1 cellular context compared by ENCODE assay signal in the genomic region with DNA sequence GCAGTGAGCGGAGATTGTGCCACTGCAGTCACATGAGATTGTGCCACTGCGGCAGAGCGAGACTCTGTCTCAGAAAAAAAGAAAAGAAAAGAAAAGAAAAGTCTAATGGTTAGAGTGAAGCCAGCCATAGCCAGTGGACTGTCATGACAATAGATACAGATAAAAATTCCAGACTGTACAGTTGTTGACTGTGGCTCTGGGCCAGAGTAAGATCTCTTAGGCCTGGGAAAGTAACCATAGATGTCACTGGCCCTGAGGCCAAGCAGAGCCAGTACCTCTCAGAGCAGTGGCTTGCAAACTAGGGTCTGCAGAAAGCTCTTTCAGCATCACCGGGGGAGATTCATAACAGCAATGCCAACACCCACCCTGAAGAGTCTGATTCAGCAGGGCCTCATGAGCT.
A peak's percentile ranks its signal among the peaks of the same experiment; 100 is the strongest.
TF ChIP-seq lines count a peak whose summit lies in the region.

No MANE protein-coding gene starts in this region.

TF ChIP-seq in SK-N-SH, 30 proteins besides CTCF, POLR2A, EP300 and RAD21:
- TF ChIP-seq, protein P1, sequence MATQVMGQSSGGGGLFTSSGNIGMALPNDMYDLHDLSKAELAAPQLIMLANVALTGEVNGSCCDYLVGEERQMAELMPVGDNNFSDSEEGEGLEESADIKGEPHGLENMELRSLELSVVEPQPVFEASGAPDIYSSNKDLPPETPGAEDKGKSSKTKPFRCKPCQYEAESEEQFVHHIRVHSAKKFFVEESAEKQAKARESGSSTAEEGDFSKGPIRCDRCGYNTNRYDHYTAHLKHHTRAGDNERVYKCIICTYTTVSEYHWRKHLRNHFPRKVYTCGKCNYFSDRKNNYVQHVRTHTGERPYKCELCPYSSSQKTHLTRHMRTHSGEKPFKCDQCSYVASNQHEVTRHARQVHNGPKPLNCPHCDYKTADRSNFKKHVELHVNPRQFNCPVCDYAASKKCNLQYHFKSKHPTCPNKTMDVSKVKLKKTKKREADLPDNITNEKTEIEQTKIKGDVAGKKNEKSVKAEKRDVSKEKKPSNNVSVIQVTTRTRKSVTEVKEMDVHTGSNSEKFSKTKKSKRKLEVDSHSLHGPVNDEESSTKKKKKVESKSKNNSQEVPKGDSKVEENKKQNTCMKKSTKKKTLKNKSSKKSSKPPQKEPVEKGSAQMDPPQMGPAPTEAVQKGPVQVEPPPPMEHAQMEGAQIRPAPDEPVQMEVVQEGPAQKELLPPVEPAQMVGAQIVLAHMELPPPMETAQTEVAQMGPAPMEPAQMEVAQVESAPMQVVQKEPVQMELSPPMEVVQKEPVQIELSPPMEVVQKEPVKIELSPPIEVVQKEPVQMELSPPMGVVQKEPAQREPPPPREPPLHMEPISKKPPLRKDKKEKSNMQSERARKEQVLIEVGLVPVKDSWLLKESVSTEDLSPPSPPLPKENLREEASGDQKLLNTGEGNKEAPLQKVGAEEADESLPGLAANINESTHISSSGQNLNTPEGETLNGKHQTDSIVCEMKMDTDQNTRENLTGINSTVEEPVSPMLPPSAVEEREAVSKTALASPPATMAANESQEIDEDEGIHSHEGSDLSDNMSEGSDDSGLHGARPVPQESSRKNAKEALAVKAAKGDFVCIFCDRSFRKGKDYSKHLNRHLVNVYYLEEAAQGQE (IDR thresholded peaks at IDR 0.05; ENCODE audit: low read depth, low read length), result no peak
- TF ChIP-seq FOSL2 (IDR thresholded peaks at IDR 0.05; ENCODE audit: borderline replicate concordance, low read depth) (no peak), SMC3 (IDR thresholded peaks at IDR 0.05; ENCODE audit: low read depth, low read length) (no peak), YY1 (IDR thresholded peaks at IDR 0.05; ENCODE audit: low read depth) (no peak), RCOR1 (IDR thresholded peaks at IDR 0.05; ENCODE audit: low read length) (no peak; the same call in 1 of the 2 replicates), ZBTB33 (IDR thresholded peaks at IDR 0.05; ENCODE audit: borderline replicate concordance, low read depth) (no peak), CHD2 (IDR thresholded peaks at IDR 0.05; ENCODE audit: low read length, partially characterized antibody) (no peak), NRF1 (IDR thresholded peaks at IDR 0.05; ENCODE audit: low read depth, low read length) (no peak), EZH2phosphoT487 (IDR thresholded peaks at IDR 0.05; ENCODE audit: borderline replicate concordance, low read depth) (no peak), RXRA (IDR thresholded peaks at IDR 0.05; ENCODE audit: borderline replicate concordance, low read depth) (no peak), TCF12 (IDR thresholded peaks at IDR 0.05) (peak; percentile 84), SIN3A (IDR thresholded peaks at IDR 0.05; ENCODE audit: borderline replicate concordance, low read depth, low read length) (0 out of 2 replicates have a peak, but pooled peaks have one; percentile 21), JUND (IDR thresholded peaks at IDR 0.05) (0 out of 2 replicates have a peak, but pooled peaks have one; percentile 17), MEF2A (IDR thresholded peaks at IDR 0.05; ENCODE audit: borderline replicate concordance, low read depth) (no peak), TAF1 (IDR thresholded peaks at IDR 0.05; ENCODE audit: borderline replicate concordance, low read depth, low read length) (no peak), PBX3 (IDR thresholded peaks at IDR 0.05) (peak; percentile 61), RFX5 (IDR thresholded peaks at IDR 0.05; ENCODE audit: low read length) (no peak), POLR2AphosphoS5 (IDR thresholded peaks at IDR 0.05; ENCODE audit: low read depth, low read length) (peak; percentile 52; the same call in 1 of the 2 replicates), FOXM1 (IDR thresholded peaks at IDR 0.05; ENCODE audit: low read depth) (no peak), ELF1 (IDR thresholded peaks at IDR 0.05) (no peak), NFIC (IDR thresholded peaks at IDR 0.05; ENCODE audit: borderline replicate concordance) (peak; percentile 83), FOXJ3 (CRISPR knock-in tag; IDR thresholded peaks at IDR 0.05) (no peak), MXI1 (IDR thresholded peaks at IDR 0.05; ENCODE audit: low read depth, low read length) (no peak), GATA2 (CRISPR knock-in tag; IDR thresholded peaks at IDR 0.05) (peak; percentile 58; the same call in 1 of the 2 replicates), GABPA (IDR thresholded peaks at IDR 0.05; ENCODE audit: low read depth) (no peak), TEAD4 (IDR thresholded peaks at IDR 0.05; ENCODE audit: borderline replicate concordance, insufficient read depth) (no peak)
- TF ChIP-seq, protein P2, sequence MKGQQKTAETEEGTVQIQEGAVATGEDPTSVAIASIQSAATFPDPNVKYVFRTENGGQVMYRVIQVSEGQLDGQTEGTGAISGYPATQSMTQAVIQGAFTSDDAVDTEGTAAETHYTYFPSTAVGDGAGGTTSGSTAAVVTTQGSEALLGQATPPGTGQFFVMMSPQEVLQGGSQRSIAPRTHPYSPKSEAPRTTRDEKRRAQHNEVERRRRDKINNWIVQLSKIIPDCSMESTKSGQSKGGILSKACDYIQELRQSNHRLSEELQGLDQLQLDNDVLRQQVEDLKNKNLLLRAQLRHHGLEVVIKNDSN (IDR thresholded peaks at IDR 0.05; ENCODE audit: borderline replicate concordance, low read depth), result no peak
- TF ChIP-seq, protein P3, sequence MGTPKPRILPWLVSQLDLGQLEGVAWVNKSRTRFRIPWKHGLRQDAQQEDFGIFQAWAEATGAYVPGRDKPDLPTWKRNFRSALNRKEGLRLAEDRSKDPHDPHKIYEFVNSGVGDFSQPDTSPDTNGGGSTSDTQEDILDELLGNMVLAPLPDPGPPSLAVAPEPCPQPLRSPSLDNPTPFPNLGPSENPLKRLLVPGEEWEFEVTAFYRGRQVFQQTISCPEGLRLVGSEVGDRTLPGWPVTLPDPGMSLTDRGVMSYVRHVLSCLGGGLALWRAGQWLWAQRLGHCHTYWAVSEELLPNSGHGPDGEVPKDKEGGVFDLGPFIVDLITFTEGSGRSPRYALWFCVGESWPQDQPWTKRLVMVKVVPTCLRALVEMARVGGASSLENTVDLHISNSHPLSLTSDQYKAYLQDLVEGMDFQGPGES (IDR thresholded peaks at IDR 0.05; ENCODE audit: low read depth, low read length), result no peak
- TF ChIP-seq, protein P4, sequence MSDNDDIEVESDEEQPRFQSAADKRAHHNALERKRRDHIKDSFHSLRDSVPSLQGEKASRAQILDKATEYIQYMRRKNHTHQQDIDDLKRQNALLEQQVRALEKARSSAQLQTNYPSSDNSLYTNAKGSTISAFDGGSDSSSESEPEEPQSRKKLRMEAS (IDR thresholded peaks at IDR 0.05; ENCODE audit: low read depth), result no peak
- TF ChIP-seq, protein P5, sequence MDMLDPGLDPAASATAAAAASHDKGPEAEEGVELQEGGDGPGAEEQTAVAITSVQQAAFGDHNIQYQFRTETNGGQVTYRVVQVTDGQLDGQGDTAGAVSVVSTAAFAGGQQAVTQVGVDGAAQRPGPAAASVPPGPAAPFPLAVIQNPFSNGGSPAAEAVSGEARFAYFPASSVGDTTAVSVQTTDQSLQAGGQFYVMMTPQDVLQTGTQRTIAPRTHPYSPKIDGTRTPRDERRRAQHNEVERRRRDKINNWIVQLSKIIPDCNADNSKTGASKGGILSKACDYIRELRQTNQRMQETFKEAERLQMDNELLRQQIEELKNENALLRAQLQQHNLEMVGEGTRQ (IDR thresholded peaks at IDR 0.05; ENCODE audit: borderline replicate concordance, low read depth, low read length), result no peak
